ENCODE assay signal across 21 cellular contexts in the genomic region with DNA sequence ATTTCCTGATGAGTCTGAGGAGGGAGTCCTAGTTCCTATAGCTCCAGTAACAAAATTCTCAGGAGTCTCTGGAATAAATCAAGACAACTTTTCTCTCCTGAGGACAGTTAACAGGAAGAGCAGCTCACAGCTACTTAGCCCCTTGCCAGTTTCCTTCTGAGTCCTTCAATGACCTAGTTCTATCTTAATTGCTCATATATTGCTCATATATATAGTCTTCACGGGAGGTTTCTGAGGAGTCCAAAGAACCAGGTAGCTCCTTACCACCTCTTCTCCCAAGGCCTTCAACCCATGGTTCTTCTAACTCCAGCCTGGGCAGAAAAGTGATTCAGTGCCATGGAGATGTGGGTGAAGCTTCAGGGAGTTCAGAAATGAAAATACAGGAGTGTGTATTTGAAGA. TPM values are rescaled to one million over a fixed set of nuclear protein-coding genes. Genes with fewer than 3 reads are reported as not detected.
A peak's percentile ranks its signal among the peaks of the same experiment; 100 is the strongest.
DNase-seq lines count a peak whose midpoint lies in the region; ATAC-seq and FAIRE-seq lines count a peak whose summit lies in the region.
"Had no signal": no experiment of that assay in that cellular context is flagged by ENCODE, and none has a peak within 500 bp of the region (broad histone marks: within the 10 kb centered on the region; RNA-seq: fewer than 3 reads in every experiment).

No MANE protein-coding gene starts in this region.

- H3K27me3 Mint-ChIP-seq in activated naive CD4-positive, alpha-beta T cell treated with anti-CD3 and anti-CD28 coated beads for 36 hours (ENCODE audit: low read depth): no peaks in the 10 kb centered on the region
- H3K27me3 Mint-ChIP-seq in CD8-positive, alpha-beta memory T cell: no peaks in the 10 kb centered on the region
- H3K27me3 Mint-ChIP-seq in naive thymus-derived CD4-positive, alpha-beta T cell: peaks cover 0 to 17% (median 0%) of the 10 kb centered on the region in 5 donors

- H3K27me3 ChIP-seq in CD8-positive, alpha-beta memory T cell (ENCODE audit: insufficient read depth, low read length, poor library complexity, severe bottlenecking): no peaks in the 10 kb centered on the region
- H3K27me3 ChIP-seq in naive thymus-derived CD4-positive, alpha-beta T cell (ENCODE audit: control insufficient read depth in 2 of 2, insufficient read depth in 2 of 2, low read length in 2 of 2): no peaks in the 10 kb centered on the region

- H3K9me3 ChIP-seq in CD8-positive, alpha-beta memory T cell (ENCODE audit: low read length): no peaks in the 10 kb centered on the region
- H3K9me3 ChIP-seq in naive thymus-derived CD4-positive, alpha-beta T cell (ENCODE audit: control insufficient read depth in 2 of 3, low read length in 3 of 3): peaks cover 0 to 19% (median 0%) of the 10 kb centered on the region in 3 experiments

- H3K4me1 Mint-ChIP-seq in activated naive CD4-positive, alpha-beta T cell treated with anti-CD3 and anti-CD28 coated beads for 36 hours (ENCODE audit: low read depth): peaks cover 83% of the 10 kb centered on the region
- peaks cover 82 to 96% (median 92%) of the 10 kb centered on the region in 3 donors for H3K4me1 Mint-ChIP-seq in CD8-positive, alpha-beta memory T cell
- H3K4me1 Mint-ChIP-seq in naive thymus-derived CD4-positive, alpha-beta T cell: peaks cover 54 to 94% (median 90%) of the 10 kb centered on the region in 7 donors

- FAIRE-seq in urothelium cell line (lab: Jason Lieb, UNC): no peak
- FAIRE-seq: GM19239, HepG2 had no signal

- H3K27ac Mint-ChIP-seq in activated naive CD4-positive, alpha-beta T cell treated with anti-CD3 and anti-CD28 coated beads for 36 hours: peak overlapping the region; percentile 80
- peak overlapping the region; percentile 74 to 96 (median 86) for H3K27ac Mint-ChIP-seq in CD8-positive, alpha-beta memory T cell
- peak overlapping the region in 1 of 2 donors; percentile 73 for H3K27ac Mint-ChIP-seq in activated naive CD4-positive, alpha-beta T cell treated with anti-CD3 and anti-CD28 coated beads, Interleukin-2, amount 50 U/mL, for 72 hours
- H3K27ac Mint-ChIP-seq in naive thymus-derived CD4-positive, alpha-beta T cell: peak overlapping the region in 8 of 9 donors; percentile 96 to 99 (median 98)
- H3K27ac Mint-ChIP-seq: CD14-positive monocyte, HFFc6 had no signal

- CTCF ChIA-PET in activated naive CD4-positive, alpha-beta T cell treated with anti-CD3 and anti-CD28 coated beads for 36 hours (lab: Charles Lee): interaction anchor here (0.8 to 35.8 kb wide), 6 partner anchors 9 to 80 kb away, joined by 3 to 1207 read pairs (median 4); a partner anchor contains a TSS
- CTCF ChIA-PET in CD8-positive, alpha-beta memory T cell (lab: Charles Lee): interaction anchor here (0.9 to 32.5 kb wide), 5 partner anchors 9 to 83 kb away, joined by 3 to 1339 read pairs (median 4); a partner anchor contains a TSS
- CTCF ChIA-PET in naive thymus-derived CD4-positive, alpha-beta T cell (lab: Charles Lee): interaction anchor here (0.7 to 32.6 kb wide), 3 partner anchors 12 to 45 kb away, joined by 3 to 1240 read pairs (median 417); a partner anchor contains a TSS

- intact Hi-C loops in activated naive CD4-positive, alpha-beta T cell treated with anti-CD3 and anti-CD28 coated beads for 36 hours (cut with micrococcal nuclease): loop anchor here (5.0 kb wide), 3 partner anchors 112 to 413 kb away; a partner anchor contains a TSS
- intact Hi-C loops in naive thymus-derived CD4-positive, alpha-beta T cell (cut with micrococcal nuclease): loop anchor here in 1 of 2 donors (5.0 to 10.0 kb wide), 2 partner anchors 540 to 832 kb away; a partner anchor contains a TSS
- intact Hi-C loops in Right ventricle myocardium inferior (cut with DNase I): no loop called here

- H3K36me3 ChIP-seq in CD8-positive, alpha-beta memory T cell (ENCODE audit: insufficient read depth, low read length): peaks cover 6% of the 10 kb centered on the region
- peaks cover 0 to 30% (median 0%) of the 10 kb centered on the region in 3 experiments for H3K36me3 ChIP-seq in naive thymus-derived CD4-positive, alpha-beta T cell (ENCODE audit: control insufficient read depth in 2 of 3, insufficient read depth in 3 of 3, low read length in 3 of 3)

- no peak overlapping the region for H3K27ac ChIP-seq in CD8-positive, alpha-beta memory T cell (ENCODE audit: low read depth, low read length)
- H3K27ac ChIP-seq in naive thymus-derived CD4-positive, alpha-beta T cell (ENCODE audit: low read depth, low read length): peak overlapping the region; percentile 82
- H3K27ac ChIP-seq: PC-9 had no signal

- H3K36me3 Mint-ChIP-seq in activated naive CD4-positive, alpha-beta T cell treated with anti-CD3 and anti-CD28 coated beads for 36 hours (ENCODE audit: low read depth): peaks cover 4% of the 10 kb centered on the region
- H3K36me3 Mint-ChIP-seq in CD8-positive, alpha-beta memory T cell: peaks cover 6 to 35% (median 7%) of the 10 kb centered on the region in 3 donors
- H3K36me3 Mint-ChIP-seq in activated naive CD4-positive, alpha-beta T cell treated with anti-CD3 and anti-CD28 coated beads, Interleukin-2, amount 50 U/mL, for 72 hours: peaks cover under 1 to 10% of the 10 kb centered on the region in 2 donors
- H3K36me3 Mint-ChIP-seq in naive thymus-derived CD4-positive, alpha-beta T cell: peaks cover 9 to 44% (median 36%) of the 10 kb centered on the region in 5 donors

- no peak for DNase-seq in activated naive CD4-positive, alpha-beta T cell treated with anti-CD3 and anti-CD28 coated beads for 36 hours
- DNase-seq in activated naive CD4-positive, alpha-beta T cell treated with Interleukin-2 at 50 U/mL for 16 hours: no peak
- no peak for DNase-seq in CD8-positive, alpha-beta memory T cell
- no peak for DNase-seq in activated naive CD4-positive, alpha-beta T cell treated with anti-CD3 and anti-CD28 coated beads, Interleukin-2, amount 50 U/mL, for 72 hours (ENCODE audit: low spot score in 2 of 2)
- DNase-seq in naive thymus-derived CD4-positive, alpha-beta T cell: no peak
- DNase-seq in Right ventricle myocardium inferior (ENCODE audit: missing footprints): no peak
- no peak for DNase-seq in urothelium cell line (ENCODE audit: low spot score)
- DNase-seq: ACHN, AML-193, HFFc6, KG1, NCI-H1436, NCI-H2029, NCI-H2171, NCI-H82, PC-9 had no signal

- peak overlapping the region; percentile 26 for H3K4me3 ChIP-seq in CD8-positive, alpha-beta memory T cell (ENCODE audit: low read length)
- H3K4me3 ChIP-seq in naive thymus-derived CD4-positive, alpha-beta T cell (ENCODE audit: low read length): peak overlapping the region; percentile 35
- H3K4me3 ChIP-seq: PC-9 had no signal

- peaks cover 87% of the 10 kb centered on the region for H3K4me1 ChIP-seq in CD8-positive, alpha-beta memory T cell (ENCODE audit: insufficient read depth, low read length)
- H3K4me1 ChIP-seq in naive thymus-derived CD4-positive, alpha-beta T cell (ENCODE audit: control insufficient read depth in 2 of 2, insufficient read depth in 2 of 2, low read length in 2 of 2): peaks cover 56 to 68% of the 10 kb centered on the region in 2 donors

- peak; percentile 52 to 73 for ATAC-seq in activated naive CD4-positive, alpha-beta T cell treated with anti-CD3 and anti-CD28 coated beads, Interleukin-2, amount 50 U/mL, for 72 hours
- no peak for ATAC-seq in naive thymus-derived CD4-positive, alpha-beta T cell
- ATAC-seq in HG03342 (IDR thresholded peaks at IDR 0.05; ENCODE audit: unreplicated experiment) (no peak), Right ventricle myocardium inferior (no peak)
- ATAC-seq: HepG2 had no signal

- POLR2A ChIA-PET in CD8-positive, alpha-beta memory T cell (lab: Charles Lee): no interaction called here
- POLR2A ChIA-PET in naive thymus-derived CD4-positive, alpha-beta T cell (lab: Charles Lee): interaction anchor here (1.3 to 29.8 kb wide), 4 partner anchors 1 to 80 kb away, joined by 4 to 520 read pairs (median 478); a partner anchor contains a TSS

- no peak overlapping the region for H3K4me3 Mint-ChIP-seq in activated naive CD4-positive, alpha-beta T cell treated with anti-CD3 and anti-CD28 coated beads for 36 hours
- peak overlapping the region; percentile 57 to 88 (median 77) for H3K4me3 Mint-ChIP-seq in CD8-positive, alpha-beta memory T cell
- peak overlapping the region; percentile 22 to 98 (median 89) for H3K4me3 Mint-ChIP-seq in naive thymus-derived CD4-positive, alpha-beta T cell
- H3K4me3 Mint-ChIP-seq: CD14-positive monocyte, HFFc6 had no signal

- peaks cover 4% of the 10 kb centered on the region for H3K9me3 Mint-ChIP-seq in activated naive CD4-positive, alpha-beta T cell treated with anti-CD3 and anti-CD28 coated beads for 36 hours
- H3K9me3 Mint-ChIP-seq in CD8-positive, alpha-beta memory T cell: no peaks in the 10 kb centered on the region
- H3K9me3 Mint-ChIP-seq in activated naive CD4-positive, alpha-beta T cell treated with anti-CD3 and anti-CD28 coated beads, Interleukin-2, amount 50 U/mL, for 72 hours: no peaks in the 10 kb centered on the region
- peaks cover 0 to 40% (median 5%) of the 10 kb centered on the region in 11 donors for H3K9me3 Mint-ChIP-seq in naive thymus-derived CD4-positive, alpha-beta T cell
- H3K9me3 Mint-ChIP-seq: CD14-positive monocyte, HFFc6 had no signal

RNA-seq across cellular contexts. Expression of a gene that starts 4.6 kb away (rescaled TPM):
- total RNA-seq in activated naive CD4-positive, alpha-beta T cell treated with anti-CD3 and anti-CD28 coated beads for 36 hours: 1 to 10 TPM; 1.5 to 1.7 TPM
- total RNA-seq in CD8-positive, alpha-beta memory T cell: 1 to 10 TPM; 4.0 to 4.9 TPM
- polyA plus RNA-seq in CD8-positive, alpha-beta memory T cell: 20.2 TPM
- total RNA-seq in activated naive CD4-positive, alpha-beta T cell treated with anti-CD3 and anti-CD28 coated beads, Interleukin-2, amount 50 U/mL, for 72 hours: 1 to 10 TPM in 1 of 2 donors, under 1 TPM in 1; 0.97 to 1.3 TPM
- 10 to 100 TPM in 3 of 5 experiments, 1 to 10 TPM in 2; 2.9 to 42.2 (median 17.7) TPM for total RNA-seq in naive thymus-derived CD4-positive, alpha-beta T cell
- polyA plus RNA-seq in naive thymus-derived CD4-positive, alpha-beta T cell: 10 to 100 TPM; 17.4 to 36.2 TPM
- total RNA-seq in Right ventricle myocardium inferior: 18.3 TPM

RNA-seq across cellular contexts. Expression of a gene that starts 11.1 kb away (rescaled TPM):
- 1 to 10 TPM; 6.6 to 8.5 TPM for total RNA-seq in activated naive CD4-positive, alpha-beta T cell treated with anti-CD3 and anti-CD28 coated beads for 36 hours
- total RNA-seq in CD8-positive, alpha-beta memory T cell: 10 to 100 TPM in 1 of 2 experiments, 1 to 10 TPM in 1; 9.9 to 10.6 TPM
- polyA plus RNA-seq in CD8-positive, alpha-beta memory T cell: 15.4 TPM
- 10 to 100 TPM; 11.3 to 14.9 TPM for total RNA-seq in activated naive CD4-positive, alpha-beta T cell treated with anti-CD3 and anti-CD28 coated beads, Interleukin-2, amount 50 U/mL, for 72 hours
- total RNA-seq in naive thymus-derived CD4-positive, alpha-beta T cell: 10 to 100 TPM; 19.6 to 41.5 (median 24.1) TPM
- polyA plus RNA-seq in naive thymus-derived CD4-positive, alpha-beta T cell: 10 to 100 TPM; 13.5 to 25.3 TPM
- total RNA-seq in Right ventricle myocardium inferior: 5.8 TPM

RNA-seq across cellular contexts. Expression of a gene that starts 21.3 kb away (rescaled TPM):
- total RNA-seq in activated naive CD4-positive, alpha-beta T cell treated with anti-CD3 and anti-CD28 coated beads for 36 hours: 10 to 100 TPM; 15.2 to 16.4 TPM
- 10 to 100 TPM; 14.6 to 15.3 TPM for total RNA-seq in CD8-positive, alpha-beta memory T cell
- 8.7 TPM for polyA plus RNA-seq in CD8-positive, alpha-beta memory T cell
- total RNA-seq in activated naive CD4-positive, alpha-beta T cell treated with anti-CD3 and anti-CD28 coated beads, Interleukin-2, amount 50 U/mL, for 72 hours: 10 to 100 TPM; 11.5 to 21.9 TPM
- 10 to 100 TPM; 10.5 to 12.8 (median 11.7) TPM for total RNA-seq in naive thymus-derived CD4-positive, alpha-beta T cell
- 10 to 100 TPM in 1 of 2 donors, 1 to 10 TPM in 1; 4.9 to 15.2 TPM for polyA plus RNA-seq in naive thymus-derived CD4-positive, alpha-beta T cell
- total RNA-seq in Right ventricle myocardium inferior: 2.5 TPM

RNA-seq across cellular contexts. Expression of a gene that starts 34.7 kb away (rescaled TPM):
- total RNA-seq in activated naive CD4-positive, alpha-beta T cell treated with anti-CD3 and anti-CD28 coated beads for 36 hours: under 1 TPM in 1 of 2 experiments, not detected in 1; 0.31 TPM
- under 1 TPM in 1 of 2 experiments, not detected in 1; 0.39 TPM for total RNA-seq in CD8-positive, alpha-beta memory T cell
- polyA plus RNA-seq in CD8-positive, alpha-beta memory T cell: not detected
- under 1 TPM in 1 of 2 donors, not detected in 1; 0.57 TPM for total RNA-seq in activated naive CD4-positive, alpha-beta T cell treated with anti-CD3 and anti-CD28 coated beads, Interleukin-2, amount 50 U/mL, for 72 hours
- under 1 TPM; 0.05 to 0.58 (median 0.42) TPM for total RNA-seq in naive thymus-derived CD4-positive, alpha-beta T cell
- polyA plus RNA-seq in naive thymus-derived CD4-positive, alpha-beta T cell: under 1 TPM in 1 of 2 donors, not detected in 1; 0.45 TPM
- not detected for total RNA-seq in Right ventricle myocardium inferior
- total RNA-seq: H4, HepG2, PC-9 had no signal
- polyA plus RNA-seq: HepG2 had no signal

RNA-seq across cellular contexts. Expression of a gene that starts 38.6 kb away (rescaled TPM):
- total RNA-seq in activated naive CD4-positive, alpha-beta T cell treated with anti-CD3 and anti-CD28 coated beads for 36 hours: under 1 TPM in 1 of 2 experiments, not detected in 1; 0.05 TPM
- under 1 TPM in 1 of 2 experiments, not detected in 1; 0.07 TPM for total RNA-seq in CD8-positive, alpha-beta memory T cell
- 0.07 TPM for polyA plus RNA-seq in CD8-positive, alpha-beta memory T cell
- total RNA-seq in activated naive CD4-positive, alpha-beta T cell treated with anti-CD3 and anti-CD28 coated beads, Interleukin-2, amount 50 U/mL, for 72 hours: under 1 TPM in 1 of 2 donors, not detected in 1; 0.09 TPM
- not detected for total RNA-seq in naive thymus-derived CD4-positive, alpha-beta T cell
- under 1 TPM in 1 of 2 donors, not detected in 1; 0.43 TPM for polyA plus RNA-seq in naive thymus-derived CD4-positive, alpha-beta T cell
- total RNA-seq in Right ventricle myocardium inferior: 33.0 TPM

Comparison
In these comparisons a context has a peak if more than half of its experiments do, and no peak if none do; other contexts are left out.
1. ATAC-seq: peak in activated naive CD4-positive, alpha-beta T cell treated with anti-CD3 and anti-CD28 coated beads, Interleukin-2, amount 50 U/mL, for 72 hours (2 of 2); none in naive thymus-derived CD4-positive, alpha-beta T cell (single experiment), HG03342 (single experiment) and Right ventricle myocardium inferior (single experiment).